ENCODE assay signal across 12 cellular contexts in genomic region chr4:1039493-1040343, GRCh38. TPM values are rescaled to one million over a fixed set of nuclear protein-coding genes. Genes with fewer than 3 reads are reported as not detected.
DNase-seq lines count a peak whose midpoint lies in the region; ATAC-seq, FAIRE-seq and TF ChIP-seq lines count a peak whose summit lies in the region.
"Had no signal": no experiment of that assay in that cellular context is flagged by ENCODE, and none has a peak within 500 bp of the region (broad histone marks: within the 10 kb centered on the region; RNA-seq: fewer than 3 reads in every experiment).

No MANE protein-coding gene starts in this region.

- DNase-seq in Calu3 (peak; percentile 47), RWPE1 (ENCODE audit: low spot score) (no peak), fibroblast of pulmonary artery (ENCODE audit: low read depth) (peak; percentile 39), osteocyte (ENCODE audit: extremely low spot score, unreplicated experiment) (no peak), RPMI8226 (no peak), frontal cortex (ENCODE audit: low spot score in 2 of 2) (no peak)
- DNase-seq: activated B cell treated with CpG ODN at 0.5 μM for 24 hours; activated naive CD8-positive, alpha-beta T cell treated with anti-CD3 and anti-CD28 coated beads for 36 hours had no signal

- H3K36me3 Mint-ChIP-seq in Calu3 (ENCODE audit: insufficient read depth, unreplicated experiment), result peaks cover 12% of the 10 kb centered on the region
- H3K36me3 Mint-ChIP-seq in osteocyte (ENCODE audit: unreplicated experiment), result no peaks in the 10 kb centered on the region
- H3K36me3 Mint-ChIP-seq: activated naive CD8-positive, alpha-beta T cell treated with anti-CD3 and anti-CD28 coated beads for 36 hours had no signal

- intact Hi-C loops in Calu3 (cut with micrococcal nuclease; ENCODE audit: unreplicated experiment), result no loop called here

- H3K4me1 Mint-ChIP-seq in Calu3 (ENCODE audit: low read depth, unreplicated experiment) (peaks cover 26% of the 10 kb centered on the region), osteocyte (ENCODE audit: unreplicated experiment) (peaks cover 56% of the 10 kb centered on the region)
- H3K4me1 Mint-ChIP-seq: activated B cell treated with CpG ODN at 0.5 μM for 24 hours; activated naive CD8-positive, alpha-beta T cell treated with anti-CD3 and anti-CD28 coated beads for 36 hours had no signal

- CTCF ChIA-PET in Calu3 (lab: Charles Lee), result no interaction called here
- CTCF ChIA-PET in RWPE1 (lab: Yijun Ruan, JAX), result no interaction called here

- TF ChIP-seq CTCF in Calu3 (IDR thresholded peaks at IDR 0.05; ENCODE audit: unreplicated experiment) (no peak), RWPE1 (conservative IDR thresholded peaks at IDR 0.05; ENCODE audit: low read depth) (no peak), fibroblast of pulmonary artery (IDR thresholded peaks at IDR 0.05; ENCODE audit: low read length, missing control alignments) (no peak), osteocyte (IDR thresholded peaks at IDR 0.05) (no peak)

- no TSS peak for BruUV-seq in Calu3 (replicated peaks; lab: Mats Ljungman, UMichigan)

- H3K4me3 ChIP-seq in fibroblast of pulmonary artery (replicated peaks; ENCODE audit: low read depth, low read length), result no peak overlapping the region
- H3K4me3 ChIP-seq: heart right ventricle had no signal

- H3K9me3 Mint-ChIP-seq in Calu3 (ENCODE audit: low read depth, unreplicated experiment) (no peaks in the 10 kb centered on the region), osteocyte (ENCODE audit: unreplicated experiment) (no peaks in the 10 kb centered on the region)
- H3K9me3 Mint-ChIP-seq: activated B cell treated with CpG ODN at 0.5 μM for 24 hours; activated naive CD8-positive, alpha-beta T cell treated with anti-CD3 and anti-CD28 coated beads for 36 hours had no signal

- H3K27me3 Mint-ChIP-seq in Calu3 (ENCODE audit: unreplicated experiment) (no peaks in the 10 kb centered on the region), osteocyte (ENCODE audit: unreplicated experiment) (no peaks in the 10 kb centered on the region)

- ATAC-seq in GM21786 (IDR thresholded peaks at IDR 0.05; ENCODE audit: unreplicated experiment), result no peak
- no peak for ATAC-seq in GM19351 (IDR thresholded peaks at IDR 0.05; ENCODE audit: unreplicated experiment)
- ATAC-seq: heart right ventricle had no signal

- POLR2A ChIA-PET in RWPE1 (lab: Yijun Ruan, JAX; ENCODE audit: low non-redundant PET), result no interaction called here

- H3K27ac ChIP-seq in RWPE1, result peak overlapping the region; percentile 97
- H3K27ac ChIP-seq: KMS-11 had no signal

- H3K27ac Mint-ChIP-seq in Calu3 (ENCODE audit: unreplicated experiment) (no peak overlapping the region), osteocyte (ENCODE audit: unreplicated experiment) (peak overlapping the region; percentile 77)
- H3K27ac Mint-ChIP-seq: activated B cell treated with CpG ODN at 0.5 μM for 24 hours; activated naive CD8-positive, alpha-beta T cell treated with anti-CD3 and anti-CD28 coated beads for 36 hours had no signal

- H3K4me3 Mint-ChIP-seq in Calu3 (ENCODE audit: low read depth, unreplicated experiment) (no peak overlapping the region), osteocyte (ENCODE audit: unreplicated experiment) (no peak overlapping the region)
- H3K4me3 Mint-ChIP-seq: activated B cell treated with CpG ODN at 0.5 μM for 24 hours; activated naive CD8-positive, alpha-beta T cell treated with anti-CD3 and anti-CD28 coated beads for 36 hours had no signal

- FAIRE-seq in frontal cortex (lab: Jason Lieb, UNC), result no peak

RNA-seq across cellular contexts. Expression of gene FGFRL1, which starts 28.3 kb away (rescaled TPM):
- total RNA-seq in Calu3 (2022), result 36.8 and 43.2 TPM in 2 replicates
- 56.9 and 59.8 TPM in 2 replicates for total RNA-seq in osteocyte
- 2.0 TPM for total RNA-seq in frontal cortex

RNA-seq across cellular contexts. Expression of gene SLC26A1, which starts 46.5 kb away (rescaled TPM):
- total RNA-seq in Calu3 (2022) (0.49 and 0.68 TPM in 2 replicates), osteocyte (0.78 and 0.83 TPM in 2 replicates), frontal cortex (2.0 TPM)
- total RNA-seq: activated B cell treated with CpG ODN at 0.5 μM for 24 hours had no signal

RNA-seq across cellular contexts. Expression of gene IDUA, which starts 52.9 kb away (rescaled TPM):
- total RNA-seq in Calu3 (2022) (36.9 and 38.8 TPM in 2 replicates), osteocyte (58.0 and 67.8 TPM in 2 replicates), frontal cortex (6.1 TPM)

Comparison
In these comparisons a context has a peak if more than half of its experiments do, and no peak if none do; other contexts are left out.
1. DNase-seq: peak in Calu3 (single experiment) and fibroblast of pulmonary artery (single experiment); none in RWPE1 (single experiment), osteocyte (single experiment), RPMI8226 (single experiment) and frontal cortex (0 of 2).
2. RNA of gene FGFRL1, which starts 28.3 kb away (total RNA-seq): 56.9 to 59.8 TPM in osteocyte and 36.8 to 43.2 TPM in Calu3; 2.0 TPM in frontal cortex (single experiment); every median in the first group is over 10 times any median in the second.